Comparison of ENCODE assay signal across 1 cellular context in genomic region chr20:10131612-10132345, GRCh38.
TF ChIP-seq lines count a peak whose summit lies in the region.

No MANE protein-coding gene starts in this region.

TF ChIP-seq in SK-N-SH treated with all-trans-retinoic acid at 6 μM for 48 hours, 23 proteins besides CTCF, POLR2A, EP300 and RAD21 (continued from another document):
- no peak for TF ChIP-seq TSHZ2 (CRISPR knock-in tag; IDR thresholded peaks at IDR 0.05)
- TF ChIP-seq ARNTL (CRISPR knock-in tag; IDR thresholded peaks at IDR 0.05; ENCODE audit: borderline replicate concordance, low read depth): no peak
- TF ChIP-seq, protein P1, sequence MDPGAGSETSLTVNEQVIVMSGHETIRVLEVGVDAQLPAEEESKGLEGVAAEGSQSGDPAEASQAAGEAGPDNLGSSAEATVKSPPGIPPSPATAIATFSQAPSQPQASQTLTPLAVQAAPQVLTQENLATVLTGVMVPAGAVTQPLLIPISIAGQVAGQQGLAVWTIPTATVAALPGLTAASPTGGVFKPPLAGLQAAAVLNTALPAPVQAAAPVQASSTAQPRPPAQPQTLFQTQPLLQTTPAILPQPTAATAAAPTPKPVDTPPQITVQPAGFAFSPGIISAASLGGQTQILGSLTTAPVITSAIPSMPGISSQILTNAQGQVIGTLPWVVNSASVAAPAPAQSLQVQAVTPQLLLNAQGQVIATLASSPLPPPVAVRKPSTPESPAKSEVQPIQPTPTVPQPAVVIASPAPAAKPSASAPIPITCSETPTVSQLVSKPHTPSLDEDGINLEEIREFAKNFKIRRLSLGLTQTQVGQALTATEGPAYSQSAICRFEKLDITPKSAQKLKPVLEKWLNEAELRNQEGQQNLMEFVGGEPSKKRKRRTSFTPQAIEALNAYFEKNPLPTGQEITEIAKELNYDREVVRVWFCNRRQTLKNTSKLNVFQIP (CRISPR knock-in tag; IDR thresholded peaks at IDR 0.05; ENCODE audit: borderline replicate concordance, low read depth): no peak
- no peak for TF ChIP-seq ZNF70 (CRISPR knock-in tag; IDR thresholded peaks at IDR 0.05)
- no peak for TF ChIP-seq TOX (CRISPR knock-in tag; IDR thresholded peaks at IDR 0.05; ENCODE audit: borderline replicate concordance)
- no peak for TF ChIP-seq ESRRG (CRISPR knock-in tag; IDR thresholded peaks at IDR 0.05)
